8 cellular contexts compared by ENCODE assay signal in the genomic region with DNA sequence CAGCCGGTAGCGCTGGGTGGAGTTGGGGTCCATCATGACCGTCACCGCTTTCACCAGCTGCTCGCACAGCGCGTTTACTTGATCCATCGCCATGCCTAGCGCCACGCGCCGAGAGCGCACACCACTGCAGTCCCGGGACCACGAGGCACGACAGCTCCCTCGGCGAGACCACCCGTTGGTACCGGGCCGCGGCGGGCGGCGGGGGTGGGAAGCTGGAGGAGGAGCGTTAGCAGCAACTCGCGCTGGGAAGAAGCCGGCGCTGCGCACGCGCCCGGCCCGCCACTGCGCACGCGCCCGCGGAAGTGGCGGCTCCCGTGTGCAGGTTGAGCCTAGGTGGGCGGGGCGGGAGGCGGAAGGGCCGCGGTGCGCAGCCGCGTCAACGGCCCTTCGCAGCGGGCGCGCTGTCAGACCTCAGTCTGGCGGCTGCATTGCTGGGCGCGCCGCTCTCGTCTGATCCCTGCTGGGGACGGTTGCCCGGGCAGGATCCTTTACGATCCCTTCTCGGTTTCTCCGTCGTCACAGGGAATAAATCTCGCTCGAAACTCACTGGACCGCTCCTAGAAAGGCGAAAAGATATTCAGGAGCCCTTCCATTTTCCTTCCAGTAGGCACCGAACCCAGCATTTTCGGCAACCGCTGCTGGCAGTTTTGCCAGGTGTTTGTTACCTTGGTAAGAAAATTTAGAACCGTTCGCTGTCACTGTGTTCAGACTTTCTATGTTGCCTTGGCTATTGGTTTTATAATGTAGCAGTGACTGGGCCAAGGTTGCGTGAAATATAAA. TPM values are rescaled to one million over a fixed set of nuclear protein-coding genes. Genes with fewer than 3 reads are reported as not detected.
DNase-seq lines count a peak whose midpoint lies in the region; ATAC-seq and TF ChIP-seq lines count a peak whose summit lies in the region.

Gene POLH (plus strand): TSS at position 414 of the 780 bp plus-strand sequence. CDS start 6,135 bp downstream, outside the sequence.
Gene XPO5 (minus strand): TSS at position 267 of the 780 bp plus-strand sequence. CDS start 174 bp downstream, at position 93.

- H3K27me3 ChIP-seq in PC-9 (ENCODE audit: insufficient read depth, low read depth) (no peaks in the 10 kb centered on the region), mucosa of rectum (ENCODE audit: control insufficient read depth in 2 of 2, insufficient read depth in 2 of 2, low read length in 2 of 2) (no peaks in the 10 kb centered on the region)

- POLR2A ChIA-PET in PC-9 (lab: Charles Lee; ENCODE audit: unreplicated experiment): interaction anchor here (0.6 kb wide), 2 partner anchors 52 to 54 kb away, joined by 3 to 4 read pairs; partner anchors contain the start of gene GTPBP2

- no peaks in the 10 kb centered on the region for H3K9me2 ChIP-seq in PC-9 (ENCODE audit: insufficient read depth)

- H3F3A ChIP-seq in PC-9 (ENCODE audit: insufficient read depth, low read depth): peaks cover 33% of the 10 kb centered on the region; the same call in 1 of the 2 replicates

- peak within 1 kb of the TSS; percentile 96 for H2AFZ ChIP-seq in PC-9

- H3K4me1 ChIP-seq in PC-9 (replicated peaks; ENCODE audit: insufficient read depth): peaks cover 31% of the 10 kb centered on the region
- peaks cover 4 to 17% of the 10 kb centered on the region in 2 donors for H3K4me1 ChIP-seq in mucosa of rectum (ENCODE audit: control insufficient read depth in 2 of 2, insufficient read depth in 2 of 2, low read length in 2 of 2)

- H3K36me3 ChIP-seq in PC-9 (ENCODE audit: low read depth): peaks cover 20% of the 10 kb centered on the region; the same call in 1 of the 2 replicates
- peaks cover 6 to 22% of the 10 kb centered on the region in 2 donors for H3K36me3 ChIP-seq in mucosa of rectum (ENCODE audit: control insufficient read depth in 2 of 2, insufficient read depth in 2 of 2, low read length in 2 of 2)

- DNase-seq in DMS153 treated with DMSO at 0.1 percent for 48 hours (lab: John Stamatoyannopoulos, UW; ENCODE audit: unreplicated experiment) (peak; percentile 93), KBM-7 (peak; percentile 96), PC-9 (peak; percentile 82 to 91), erythroblast (lab: John Stamatoyannopoulos, UW) (peak; percentile 94 to 97)
- peak; percentile 92 for DNase-seq in activated T-cell treated with anti-CD3 and anti-CD28 coated beads, Interleukin-2, amount 50 U/mL, for 1 hour
- peak; percentile 72 to 84 for DNase-seq in stimulated activated CD8-positive, alpha-beta memory T cell treated with anti-CD3 and anti-CD28 coated beads, Interleukin-4, amount 100 ng/mL, for 4 hours (ENCODE audit: low read depth in 2 of 2, low spot score in 1 of 2)

- H3K4me2 ChIP-seq in PC-9: peak within 1 kb of the TSS; percentile 96

- H4K20me1 ChIP-seq in PC-9 (ENCODE audit: insufficient read depth): no peaks in the 10 kb centered on the region

- no peaks in the 10 kb centered on the region for H3K9me3 ChIP-seq in PC-9 (ENCODE audit: insufficient read depth, low read depth)
- H3K9me3 ChIP-seq in mucosa of rectum (ENCODE audit: control insufficient read depth in 2 of 2, low read length in 2 of 2): no peaks in the 10 kb centered on the region

- peak; percentile 97 for TF ChIP-seq POLR2A in erythroblast (IDR thresholded peaks at IDR 0.05; ENCODE audit: low read length)

- peaks cover 66% of the 10 kb centered on the region for H3K79me2 ChIP-seq in PC-9 (ENCODE audit: low read depth)

- H3K9ac ChIP-seq in mucosa of rectum (ENCODE audit: low read depth in 1 of 2, low read length in 2 of 2): peak within 1 kb of the TSS; percentile 73 to 98

- H3K4me3 ChIP-seq in PC-9 (peak within 1 kb of the TSS; percentile 71), mucosa of rectum (ENCODE audit: low read length in 2 of 2) (peak within 1 kb of the TSS; percentile 91 to 97)

- BruUV-seq in PC-9 (replicated peaks; lab: Mats Ljungman, UMichigan): no TSS peak

- CTCF ChIA-PET in PC-9 (lab: Charles Lee): no interaction called here

- in situ Hi-C loops in KBM-7 (cut with MboI; ENCODE audit: low pct_unique_long_range_greater_than_20kb, low sequenced_read_pairs): no loop called here

- intact Hi-C loops in PC-9 (cut with micrococcal nuclease; ENCODE audit: unreplicated experiment): no loop called here

- H3K27ac ChIP-seq in PC-9 (peak within 1 kb of the TSS; percentile 79), mucosa of rectum (ENCODE audit: low read depth in 2 of 2, low read length in 2 of 2) (peak within 1 kb of the TSS; percentile 88)

- TF ChIP-seq CTCF in PC-9 (conservative IDR thresholded peaks at IDR 0.05): no peak

- peak; percentile 70 for ATAC-seq in GM21717 (IDR thresholded peaks at IDR 0.05; ENCODE audit: unreplicated experiment)

RNA-seq across cellular contexts. Expression of gene POLH, which starts in this region (rescaled TPM):
- 21.0 and 39.3 TPM in 2 replicates for total RNA-seq in PC-9 (2021)

RNA-seq across cellular contexts. Expression of gene XPO5, which starts in this region (rescaled TPM):
- total RNA-seq in PC-9 (2021): 36.1 and 42.4 TPM in 2 replicates

Comparison
In these comparisons a context has a peak if more than half of its experiments do, and no peak if none do; other contexts are left out.
1. Peak in every context shown above with its lines: DNase-seq, ATAC-seq, H3K4me3 ChIP-seq and H3K27ac ChIP-seq.